19 cellular contexts compared by ENCODE assay signal in genomic region chr18:2336993-2337392, GRCh38.
"Had no signal": no experiment of that assay in that cellular context is flagged by ENCODE, and none has a peak within 500 bp of the region (broad histone marks: within the 10 kb centered on the region; RNA-seq: fewer than 3 reads in every experiment).

No MANE protein-coding gene starts in this region.

- H3K4me1 Mint-ChIP-seq: neural crest cell; stimulated activated effector memory CD8-positive, alpha-beta T cell treated with anti-CD3 and anti-CD28 coated beads, Interleukin-12 subunit alpha, Interleukin-12 subunit beta, amount 100 ng/mL, for 72 hours had no signal

- H3K27ac Mint-ChIP-seq: dendritic cell treated with granulocyte-macrophage colony-stimulating factor and Interleukin-4, amounts not matched to agents 40 ng/mL and 50 ng/mL, for 4 days; endodermal cell; mesothelial cell of epicardium; natural killer cell treated with Interleukin-12 subunit alpha and Interleukin-12 subunit beta and Interleukin-15 and Interleukin-18, amount 100 ng/mL, for 72 hours; stimulated activated effector memory CD8-positive, alpha-beta T cell treated with anti-CD3 and anti-CD28 coated beads, Interleukin-12 subunit alpha, Interleukin-12 subunit beta, amount 100 ng/mL, for 72 hours; type B pancreatic cell had no signal

- H3K27me3 ChIP-seq: colonic mucosa, foreskin keratinocyte, right atrium auricular region, stomach, thyroid gland had no signal

- H3K36me3 ChIP-seq: colonic mucosa, esophagus muscularis mucosa, neutrophil, prostate gland, right atrium auricular region, stomach, thyroid gland had no signal

- ATAC-seq: natural killer cell treated with Interleukin-12 subunit alpha and Interleukin-12 subunit beta and Interleukin-15 and Interleukin-18, amount 100 ng/mL, for 72 hours; sciatic nerve had no signal

- H3K4me3 Mint-ChIP-seq: dendritic cell treated with granulocyte-macrophage colony-stimulating factor and Interleukin-4, amounts not matched to agents 40 ng/mL and 50 ng/mL, for 4 days; endodermal cell; mesothelial cell of epicardium; naive B cell; natural killer cell treated with Interleukin-12 subunit alpha and Interleukin-12 subunit beta and Interleukin-15 and Interleukin-18, amount 100 ng/mL, for 72 hours; neural crest cell; stimulated activated effector memory CD8-positive, alpha-beta T cell treated with anti-CD3 and anti-CD28 coated beads, Interleukin-12 subunit alpha, Interleukin-12 subunit beta, amount 100 ng/mL, for 72 hours; type B pancreatic cell had no signal

- H3K27ac ChIP-seq: colonic mucosa, esophagus muscularis mucosa, foreskin keratinocyte, neutrophil, prostate gland, right atrium auricular region, stomach, thyroid gland had no signal

- H3K4me3 ChIP-seq: colonic mucosa, esophagus muscularis mucosa, lung, mucosa of descending colon, prostate gland, right atrium auricular region, stomach, thyroid gland had no signal

- H3K36me3 Mint-ChIP-seq: mesothelial cell of epicardium; naive B cell; natural killer cell treated with Interleukin-12 subunit alpha and Interleukin-12 subunit beta and Interleukin-15 and Interleukin-18, amount 100 ng/mL, for 72 hours; stimulated activated effector memory CD8-positive, alpha-beta T cell treated with anti-CD3 and anti-CD28 coated beads, Interleukin-12 subunit alpha, Interleukin-12 subunit beta, amount 100 ng/mL, for 72 hours; type B pancreatic cell had no signal

- H3K9me3 Mint-ChIP-seq: dendritic cell treated with granulocyte-macrophage colony-stimulating factor and Interleukin-4, amounts not matched to agents 40 ng/mL and 50 ng/mL, for 4 days; naive B cell; natural killer cell treated with Interleukin-12 subunit alpha and Interleukin-12 subunit beta and Interleukin-15 and Interleukin-18, amount 100 ng/mL, for 72 hours; stimulated activated effector memory CD8-positive, alpha-beta T cell treated with anti-CD3 and anti-CD28 coated beads, Interleukin-12 subunit alpha, Interleukin-12 subunit beta, amount 100 ng/mL, for 72 hours; type B pancreatic cell had no signal

- H3K4me1 ChIP-seq: colonic mucosa, esophagus muscularis mucosa, foreskin keratinocyte, prostate gland, right atrium auricular region, stomach, thyroid gland had no signal

- H3K9me3 ChIP-seq: colonic mucosa, esophagus muscularis mucosa, mucosa of descending colon, neutrophil, prostate gland, right atrium auricular region, stomach, thyroid gland had no signal
